29 cellular contexts compared by ENCODE assay signal in the genomic region with DNA sequence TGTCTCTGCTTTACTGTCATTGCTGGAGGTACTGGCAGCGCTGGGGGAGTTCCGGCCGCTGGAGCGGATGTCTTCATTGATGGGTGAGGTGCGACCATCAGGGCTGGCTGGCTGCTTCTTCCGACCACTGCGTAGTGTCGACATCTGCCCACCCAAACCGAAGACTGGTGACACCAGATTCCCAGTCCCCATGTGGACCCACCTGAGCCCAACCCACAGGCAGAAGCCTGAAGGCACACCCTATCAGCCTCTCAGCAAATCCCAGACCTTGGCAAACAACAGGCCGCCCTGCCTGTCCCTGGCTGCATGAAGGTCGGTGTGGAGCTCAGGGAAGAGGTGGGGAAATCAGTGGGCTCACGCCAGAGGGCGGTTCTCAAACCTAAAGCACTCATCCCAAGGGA. TPM values are rescaled to one million over a fixed set of nuclear protein-coding genes. Genes with fewer than 3 reads are reported as not detected.
DNase-seq lines count a peak whose midpoint lies in the region; ATAC-seq, FAIRE-seq and TF ChIP-seq lines count a peak whose summit lies in the region.
"Had no signal": no experiment of that assay in that cellular context is flagged by ENCODE, and none has a peak within 500 bp of the region (broad histone marks: within the 10 kb centered on the region; RNA-seq: fewer than 3 reads in every experiment).

No MANE protein-coding gene starts in this region.

- WGBS in sigmoid colon, 2 donors: 91 to 95% methylated on average over 13 of the region's 13 CpGs
- WGBS in aorta, 2 donors: 90% methylated on average over 13 of the region's 13 CpGs

- H3K36me3 Mint-ChIP-seq in activated naive CD4-positive, alpha-beta T cell treated with anti-CD3 and anti-CD28 coated beads, Interleukin-2, amount 50 U/mL, for 72 hours: peaks cover 0 to 4% of the 10 kb centered on the region in 2 donors

- intact Hi-C loops in left ventricle myocardium superior (cut with micrococcal nuclease) (no loop called here), sigmoid colon (cut with DNase I) (no loop called here), aorta (cut with DNase I) (no loop called here)

- TF ChIP-seq EP300 in sigmoid colon (IDR thresholded peaks at IDR 0.05): no peak

- DNase-seq in activated naive CD4-positive, alpha-beta T cell treated with anti-CD3 and anti-CD28 coated beads, Interleukin-2, amount 50 U/mL, for 72 hours (ENCODE audit: low spot score in 2 of 2): no peak
- DNase-seq in activated naive CD4-positive, alpha-beta T cell (lab: John Stamatoyannopoulos, UW): no peak
- peak; percentile 63 for DNase-seq in left ventricle myocardium superior
- peak; percentile 71 for DNase-seq in sigmoid colon
- peak; percentile 37 to 72 for DNase-seq in aorta
- no peak for DNase-seq in HK-2 (ENCODE audit: unreplicated experiment)
- DNase-seq in DMS79 treated with DMSO at 0.1 percent for 48 hours (lab: John Stamatoyannopoulos, UW): no peak
- DNase-seq in GM19239 (ENCODE audit: insufficient read length, low spot score): no peak
- DNase-seq: activated CD4-positive, alpha-beta T cell treated with anti-CD3 and anti-CD28 coated beads for 36 hours; activated naive CD8-positive, alpha-beta T cell treated with anti-CD3 and anti-CD28 coated beads, Interleukin-2, amount 10 ng/mL, durations not matched to agents 7 days and 5 days; activated T-cell treated with anti-CD3 and anti-CD28 coated beads, Interleukin-2, amount 50 U/mL, for 72 hours; body of pancreas; COR-L47; DND-41; effector CD8-positive, alpha-beta T cell; foreskin fibroblast; HCEC 1CT; hypothalamus; midbrain; naive thymus-derived CD8-positive, alpha-beta T cell; NCI-H1694 treated with DMSO at 0.1 percent for 48 hours; NCI-H2171; NCI-H526 treated with DMSO at 0.1 percent for 48 hours; SJCRH30; T-helper 1 cell had no signal

- ATAC-seq in activated naive CD4-positive, alpha-beta T cell treated with anti-CD3 and anti-CD28 coated beads, Interleukin-2, amount 50 U/mL, for 72 hours: no peak
- ATAC-seq in left ventricle myocardium superior (peak; percentile 31), aorta (ENCODE audit: low FRiP score) (no peak)
- ATAC-seq: A549; activated CD4-positive, alpha-beta T cell treated with anti-CD3 and anti-CD28 coated beads for 36 hours; activated T-cell treated with anti-CD3 and anti-CD28 coated beads, Interleukin-2, amount 50 U/mL, for 72 hours; body of pancreas; naive thymus-derived CD8-positive, alpha-beta T cell; Panc1 had no signal

- no peak for TF ChIP-seq CTCF in sigmoid colon (IDR thresholded peaks at IDR 0.05)

- H3K36me3 ChIP-seq in sigmoid colon (peaks cover 40 to 73% (median 65%) of the 10 kb centered on the region in 4 donors), aorta (ENCODE audit: control insufficient read depth in 1 of 2, insufficient read depth in 2 of 2, low read length in 1 of 2) (peaks cover 0 to 16% of the 10 kb centered on the region in 2 donors)

- peak overlapping the region; percentile 66 to 68 for H3K27ac Mint-ChIP-seq in activated naive CD4-positive, alpha-beta T cell treated with anti-CD3 and anti-CD28 coated beads, Interleukin-2, amount 50 U/mL, for 72 hours

- H3K27ac ChIP-seq in sigmoid colon (peak overlapping the region; percentile 73 to 97 (median 93)), aorta (ENCODE audit: low read depth in 1 of 2, low read length in 2 of 2) (no peak overlapping the region)
- H3K27ac ChIP-seq: A549, SJCRH30 had no signal

- no peaks in the 10 kb centered on the region for H3K9me3 Mint-ChIP-seq in activated naive CD4-positive, alpha-beta T cell treated with anti-CD3 and anti-CD28 coated beads, Interleukin-2, amount 50 U/mL, for 72 hours
- H3K9me3 Mint-ChIP-seq: activated naive CD8-positive, alpha-beta T cell treated with anti-CD3 and anti-CD28 coated beads, Interleukin-2, amount 10 ng/mL, durations not matched to agents 7 days and 5 days; activated T-cell treated with anti-CD3 and anti-CD28 coated beads, Interleukin-2, amount 50 U/mL, for 72 hours; naive thymus-derived CD8-positive, alpha-beta T cell had no signal

- no peak for FAIRE-seq in GM19239 (lab: Jason Lieb, UNC)
- FAIRE-seq: A549, TTC549 had no signal

- H3K9me3 ChIP-seq in sigmoid colon (no peaks in the 10 kb centered on the region), aorta (ENCODE audit: control insufficient read depth, low read length) (no peaks in the 10 kb centered on the region)
- H3K9me3 ChIP-seq: A549, body of pancreas, SJCRH30, vagina had no signal

- H3K4me1 ChIP-seq in sigmoid colon (peaks cover 0 to 63% (median 60%) of the 10 kb centered on the region in 4 donors), aorta (ENCODE audit: control insufficient read depth in 1 of 2, insufficient read depth in 2 of 2, low read length in 2 of 2) (peaks cover 0 to 2% of the 10 kb centered on the region in 2 donors)
- H3K4me1 ChIP-seq: SJCRH30 had no signal

- no peaks in the 10 kb centered on the region for H3K27me3 ChIP-seq in sigmoid colon
- H3K27me3 ChIP-seq in aorta (ENCODE audit: control insufficient read depth in 1 of 2, insufficient read depth in 2 of 2, low read length in 1 of 2): no peaks in the 10 kb centered on the region
- H3K27me3 ChIP-seq: body of pancreas, SJCRH30, vagina had no signal

- no peak for TF ChIP-seq POLR2A in sigmoid colon (IDR thresholded peaks at IDR 0.05)

- H3K4me3 ChIP-seq in sigmoid colon: no peak overlapping the region
- no peak overlapping the region for H3K4me3 ChIP-seq in aorta (ENCODE audit: low read length in 2 of 2)
- H3K4me3 ChIP-seq: A549, body of pancreas, SJCRH30, vagina had no signal

RNA-seq across cellular contexts. Expression of a gene that starts 44.8 kb away (rescaled TPM):
- total RNA-seq in activated naive CD4-positive, alpha-beta T cell treated with anti-CD3 and anti-CD28 coated beads, Interleukin-2, amount 50 U/mL, for 72 hours: under 1 TPM; 0.20 to 0.43 TPM
- 2.0 TPM for total RNA-seq in left ventricle myocardium superior
- total RNA-seq in sigmoid colon: 1 to 10 TPM; 1.4 to 6.5 (median 4.3) TPM
- polyA plus RNA-seq in sigmoid colon: 1 to 10 TPM in 1 of 3 donors, not detected in 2; 1.5 TPM
- 1 to 10 TPM; 5.4 to 8.7 TPM for total RNA-seq in aorta
- 1 to 10 TPM; 4.4 to 8.1 TPM for polyA plus RNA-seq in aorta

Comparison
In these comparisons a context has a peak if more than half of its experiments do, and no peak if none do; other contexts are left out.
1. DNase-seq: peak in left ventricle myocardium superior (single experiment), sigmoid colon (single experiment) and aorta (2 of 2); none in activated naive CD4-positive, alpha-beta T cell treated with anti-CD3 and anti-CD28 coated beads, Interleukin-2, amount 50 U/mL, for 72 hours (0 of 2), activated naive CD4-positive, alpha-beta T cell (0 of 4), HK-2 (single experiment), DMS79 treated with DMSO at 0.1 percent for 48 hours (single experiment) and GM19239 (single experiment).
2. H3K27ac ChIP-seq: peak in sigmoid colon (4 of 4); none in aorta (0 of 2).